ENCODE assay signal across 15 cellular contexts in genomic region chr1:222286039-222286438, GRCh38.
A peak's percentile ranks its signal among the peaks of the same experiment; 100 is the strongest.
DNase-seq lines count a peak whose midpoint lies in the region; ATAC-seq and TF ChIP-seq lines count a peak whose summit lies in the region.
"Had no signal": no experiment of that assay in that cellular context is flagged by ENCODE, and none has a peak within 500 bp of the region (broad histone marks: within the 10 kb centered on the region; RNA-seq: fewer than 3 reads in every experiment).

No MANE protein-coding gene starts in this region.

- no peaks in the 10 kb centered on the region for H3K27me3 Mint-ChIP-seq in WTC11 (ENCODE audit: low read depth)
- H3K27me3 Mint-ChIP-seq in activated naive CD8-positive, alpha-beta T cell treated with anti-CD3 and anti-CD28 coated beads for 36 hours, result no peaks in the 10 kb centered on the region
- H3K27me3 Mint-ChIP-seq: CD4-positive, CD25-positive, alpha-beta regulatory T cell had no signal

- peaks cover 7% of the 10 kb centered on the region; the same call in 1 of the 2 replicates for H3K4me1 Mint-ChIP-seq in WTC11
- no peaks in the 10 kb centered on the region for H3K4me1 Mint-ChIP-seq in activated naive CD8-positive, alpha-beta T cell treated with anti-CD3 and anti-CD28 coated beads for 36 hours

- H3K36me3 Mint-ChIP-seq in WTC11, result no peaks in the 10 kb centered on the region
- no peaks in the 10 kb centered on the region for H3K36me3 Mint-ChIP-seq in activated naive CD8-positive, alpha-beta T cell treated with anti-CD3 and anti-CD28 coated beads for 36 hours
- H3K36me3 Mint-ChIP-seq: CD4-positive, CD25-positive, alpha-beta regulatory T cell had no signal

- no peak overlapping the region for H3K4me3 Mint-ChIP-seq in WTC11
- no peak overlapping the region for H3K4me3 Mint-ChIP-seq in activated naive CD8-positive, alpha-beta T cell treated with anti-CD3 and anti-CD28 coated beads for 36 hours
- H3K4me3 Mint-ChIP-seq: CD4-positive, CD25-positive, alpha-beta regulatory T cell had no signal

- no peak for TF ChIP-seq CTCF in WTC11 (IDR thresholded peaks at IDR 0.05)
- no peak for TF ChIP-seq CTCF in GM13976 (IDR thresholded peaks at IDR 0.05; ENCODE audit: borderline replicate concordance, control extremely low read depth, extremely low read depth, insufficient read depth, missing control alignments)

- peak; percentile 18 for DNase-seq in ELF-1 (ENCODE audit: low read depth, low spot score)
- DNase-seq in WTC11 (ENCODE audit: low spot score), result no peak
- peak; percentile 3 for DNase-seq in kidney glomerular epithelial cell (lab: John Stamatoyannopoulos, UW)
- peak; percentile 32 for DNase-seq in retina
- DNase-seq in GM13976 (ENCODE audit: low spot score), result no peak
- no peak for DNase-seq in activated naive CD8-positive, alpha-beta T cell treated with anti-CD3 and anti-CD28 coated beads for 36 hours
- DNase-seq: CD4-positive, CD25-positive, alpha-beta regulatory T cell; MG63; NCI-H2029 treated with DMSO at 0.1 percent for 48 hours; NCI-H446 treated with DMSO at 0.1 percent for 48 hours; NCI-H526 had no signal

- in situ Hi-C loops in GM13976 (cut with MboI; ENCODE audit: low sequenced_read_pairs, unreplicated experiment), result no loop called here

- CTCF ChIA-PET in WTC11 (lab: Charles Lee), result interaction anchor here (1.2 kb wide), 2 partner anchors 169 to 190 kb away, joined by 3 to 8 read pairs; no protein-coding TSS in a partner anchor

- H3K9me3 Mint-ChIP-seq in WTC11, result peaks cover 7% of the 10 kb centered on the region; the same call in 1 of the 2 replicates
- H3K9me3 Mint-ChIP-seq in activated naive CD8-positive, alpha-beta T cell treated with anti-CD3 and anti-CD28 coated beads for 36 hours, result no peaks in the 10 kb centered on the region

- POLR2A ChIA-PET in WTC11 (lab: Charles Lee), result interaction anchor here (0.5 kb wide), 1 partner anchor 179 kb away, joined by 5 read pairs; no protein-coding TSS in a partner anchor

- ATAC-seq in WTC11 (peak; percentile 53), GM19455 (IDR thresholded peaks at IDR 0.05; ENCODE audit: unreplicated experiment) (no peak)
- ATAC-seq: HCT116, HepG2, SK-N-SH treated with all-trans-retinoic acid at 6 μM for 48 hours had no signal

- no peak overlapping the region for H3K27ac Mint-ChIP-seq in WTC11
- H3K27ac Mint-ChIP-seq in activated naive CD8-positive, alpha-beta T cell treated with anti-CD3 and anti-CD28 coated beads for 36 hours, result no peak overlapping the region

TF ChIP-seq in WTC11, 78 proteins besides CTCF, POLR2A, EP300 and RAD21:
- TF ChIP-seq EMX1 (CRISPR knock-in tag; IDR thresholded peaks at IDR 0.05) (no peak), CBFB (CRISPR knock-in tag; IDR thresholded peaks at IDR 0.05; ENCODE audit: low read depth) (no peak), IRF2 (CRISPR knock-in tag; IDR thresholded peaks at IDR 0.05; ENCODE audit: borderline replicate concordance, low read depth) (no peak), ARID4B (CRISPR knock-in tag; IDR thresholded peaks at IDR 0.05; ENCODE audit: borderline replicate concordance) (no peak), TCF7 (CRISPR knock-in tag; IDR thresholded peaks at IDR 0.05; ENCODE audit: low read depth) (no peak)
- TF ChIP-seq, protein P1, sequence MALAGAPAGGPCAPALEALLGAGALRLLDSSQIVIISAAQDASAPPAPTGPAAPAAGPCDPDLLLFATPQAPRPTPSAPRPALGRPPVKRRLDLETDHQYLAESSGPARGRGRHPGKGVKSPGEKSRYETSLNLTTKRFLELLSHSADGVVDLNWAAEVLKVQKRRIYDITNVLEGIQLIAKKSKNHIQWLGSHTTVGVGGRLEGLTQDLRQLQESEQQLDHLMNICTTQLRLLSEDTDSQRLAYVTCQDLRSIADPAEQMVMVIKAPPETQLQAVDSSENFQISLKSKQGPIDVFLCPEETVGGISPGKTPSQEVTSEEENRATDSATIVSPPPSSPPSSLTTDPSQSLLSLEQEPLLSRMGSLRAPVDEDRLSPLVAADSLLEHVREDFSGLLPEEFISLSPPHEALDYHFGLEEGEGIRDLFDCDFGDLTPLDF (CRISPR knock-in tag; IDR thresholded peaks at IDR 0.05), result no peak
TF ChIP-seq in WTC11: peak in this region for 0.

Comparison
In these comparisons a context has a peak if more than half of its experiments do, and no peak if none do; other contexts are left out.
1. DNase-seq: peak in ELF-1 (single experiment), kidney glomerular epithelial cell (single experiment) and retina (single experiment); none in WTC11 (single experiment), GM13976 (single experiment) and activated naive CD8-positive, alpha-beta T cell treated with anti-CD3 and anti-CD28 coated beads for 36 hours (single experiment).